ENCODE assay signal across 13 cellular contexts in the genomic region with DNA sequence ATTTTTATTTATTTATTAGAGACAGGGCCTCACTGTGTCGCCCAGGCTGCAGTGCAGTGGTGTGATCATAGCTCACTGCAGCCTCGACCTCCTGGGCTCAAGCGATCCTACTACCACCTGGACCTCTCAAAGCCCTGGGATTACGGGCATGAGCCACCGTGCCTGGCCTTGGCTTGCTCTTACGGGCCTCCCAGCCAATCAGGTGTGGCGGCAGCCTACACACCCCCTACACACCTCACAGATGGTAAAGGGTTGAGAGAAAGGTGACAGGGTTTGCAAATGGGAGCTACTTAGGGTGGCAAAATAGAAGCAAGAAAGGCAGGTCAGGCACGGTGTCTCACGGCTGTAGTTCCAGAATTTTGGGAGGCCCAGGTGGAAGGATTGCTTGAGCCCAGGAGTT. TPM values are rescaled to one million over a fixed set of nuclear protein-coding genes. Genes with fewer than 3 reads are reported as not detected.
A peak's percentile ranks its signal among the peaks of the same experiment; 100 is the strongest.
DNase-seq lines count a peak whose midpoint lies in the region; ATAC-seq and TF ChIP-seq lines count a peak whose summit lies in the region.
"Had no signal": no experiment of that assay in that cellular context is flagged by ENCODE, and none has a peak within 500 bp of the region (broad histone marks: within the 10 kb centered on the region; RNA-seq: fewer than 3 reads in every experiment).

No MANE protein-coding gene starts in this region.

- in situ Hi-C loops in mammary epithelial cell (cut with MboI; ENCODE audit: low sequenced_read_pairs in 2 of 2): no loop called here

- H3K9me3 ChIP-seq in mammary epithelial cell (replicated peaks; ENCODE audit: insufficient read depth, low read length) (no peaks in the 10 kb centered on the region), hepatocyte (ENCODE audit: low read depth) (no peaks in the 10 kb centered on the region), upper lobe of right lung (no peaks in the 10 kb centered on the region), MG63 (no peaks in the 10 kb centered on the region), aorta (ENCODE audit: control insufficient read depth, low read length) (no peaks in the 10 kb centered on the region)

- H3K36me3 ChIP-seq in mammary epithelial cell (ENCODE audit: insufficient read depth, low read length) (no peaks in the 10 kb centered on the region), hepatocyte (replicated peaks; ENCODE audit: insufficient read depth, low read depth) (no peaks in the 10 kb centered on the region), upper lobe of right lung (no peaks in the 10 kb centered on the region), MG63 (no peaks in the 10 kb centered on the region), aorta (ENCODE audit: control insufficient read depth in 1 of 2, insufficient read depth in 2 of 2, low read length in 1 of 2) (no peaks in the 10 kb centered on the region)

- no peak for TF ChIP-seq CTCF in MCF 10A (IDR thresholded peaks at IDR 0.05; ENCODE audit: unreplicated experiment)
- no peak for TF ChIP-seq CTCF in mammary epithelial cell (conservative IDR thresholded peaks at IDR 0.05 in 1 of 2, IDR thresholded peaks at IDR 0.05 in 1 of 2; ENCODE audit: extremely low read depth in 1 of 2, insufficient read depth in 1 of 2, low read depth in 1 of 2, low read length in 2 of 2)
- TF ChIP-seq CTCF in hepatocyte (IDR thresholded peaks at IDR 0.05; ENCODE audit: poor library complexity): no peak
- TF ChIP-seq CTCF in upper lobe of right lung (IDR thresholded peaks at IDR 0.05): no peak

- H3K9me2 ChIP-seq in hepatocyte (replicated peaks; ENCODE audit: insufficient read depth): no peaks in the 10 kb centered on the region

- H2AFZ ChIP-seq in mammary epithelial cell (ENCODE audit: low read depth, low read length) (no peak overlapping the region), hepatocyte (no peak overlapping the region)

- H3K4me1 ChIP-seq in mammary epithelial cell (ENCODE audit: insufficient read depth, low read length) (peaks cover 9% of the 10 kb centered on the region), hepatocyte (ENCODE audit: insufficient read depth) (peaks cover 3% of the 10 kb centered on the region), upper lobe of right lung (peaks cover 12% of the 10 kb centered on the region), aorta (ENCODE audit: control insufficient read depth in 1 of 2, insufficient read depth in 2 of 2, low read length in 2 of 2) (no peaks in the 10 kb centered on the region)

- dilution Hi-C loops in mammary epithelial cell (cut with HindIII; ENCODE audit: low sequenced_read_pairs): no loop called here

- POLR2A ChIA-PET in MCF 10A (lab: Yijun Ruan, JAX): interaction anchor here (0.6 to 2.3 kb wide), 3 partner anchors 55 to 436 kb away, joined by 3 to 10 read pairs (median 4); a partner anchor contains a TSS

- peaks cover 5% of the 10 kb centered on the region for H3K4me1 Mint-ChIP-seq in MCF 10A (ENCODE audit: insufficient read depth, unreplicated experiment)

- no peak for ATAC-seq in upper lobe of right lung
- ATAC-seq in aorta (ENCODE audit: low FRiP score): no peak

- BruUV-seq in MCF 10A (replicated peaks; lab: Mats Ljungman, UMichigan): no TSS peak
- no TSS peak for BruUV-seq in mammary epithelial cell (replicated peaks; lab: Mats Ljungman, UMichigan)

- no peak overlapping the region for H3K27ac Mint-ChIP-seq in MCF 10A (ENCODE audit: low read depth, unreplicated experiment)
- H3K27ac Mint-ChIP-seq: HFFc6, mesothelial cell of epicardium had no signal

- H3K79me2 ChIP-seq in mammary epithelial cell (ENCODE audit: insufficient read depth, low read length) (no peaks in the 10 kb centered on the region), hepatocyte (no peaks in the 10 kb centered on the region)

- H3K27ac ChIP-seq in mammary epithelial cell (ENCODE audit: insufficient read depth, low read depth, low read length): no peak overlapping the region
- no peak overlapping the region for H3K27ac ChIP-seq in hepatocyte
- H3K27ac ChIP-seq in upper lobe of right lung: no peak overlapping the region
- H3K27ac ChIP-seq in aorta (ENCODE audit: low read depth in 1 of 2, low read length in 2 of 2): no peak overlapping the region

- no peak overlapping the region for H3K9ac ChIP-seq in mammary epithelial cell (ENCODE audit: insufficient read depth, low read length)

- intact Hi-C loops in MCF 10A (cut with micrococcal nuclease) (no loop called here), mammary epithelial cell (cut with micrococcal nuclease) (no loop called here), upper lobe of right lung (cut with DNase I) (no loop called here), aorta (cut with DNase I) (no loop called here)

- H3K36me3 Mint-ChIP-seq in MCF 10A (ENCODE audit: insufficient read depth, unreplicated experiment): no peaks in the 10 kb centered on the region
- H3K36me3 Mint-ChIP-seq: mesothelial cell of epicardium had no signal

- H3K9me3 Mint-ChIP-seq in MCF 10A (ENCODE audit: unreplicated experiment): no peaks in the 10 kb centered on the region
- H3K9me3 Mint-ChIP-seq: HFFc6, mesothelial cell of epicardium had no signal

- H3K27me3 Mint-ChIP-seq in MCF 10A (ENCODE audit: insufficient read depth, unreplicated experiment): no peaks in the 10 kb centered on the region

- peak overlapping the region; percentile 79 for H3K4me3 Mint-ChIP-seq in MCF 10A (ENCODE audit: unreplicated experiment)

- H3K4me2 ChIP-seq in mammary epithelial cell (ENCODE audit: insufficient read depth, low read depth, low read length) (no peak overlapping the region), hepatocyte (peak overlapping the region; percentile 85)

- H4K20me1 ChIP-seq in mammary epithelial cell (ENCODE audit: insufficient read depth, low read length) (no peaks in the 10 kb centered on the region), hepatocyte (ENCODE audit: insufficient read depth, poor library complexity, severe bottlenecking) (no peaks in the 10 kb centered on the region)

- CTCF ChIA-PET in MCF 10A (lab: Yijun Ruan, JAX) (interaction anchor here (0.5 to 2.2 kb wide), 4 partner anchors 9 to 235 kb away, joined by 3 to 7 read pairs (median 4); no protein-coding TSS in a partner anchor), mammary epithelial cell (lab: Charles Lee; ENCODE audit: low non-redundant PET) (no interaction called here)

- DNase-seq in MCF 10A (ENCODE audit: unreplicated experiment): no peak
- DNase-seq in mammary epithelial cell: no peak
- peak; percentile 22 for DNase-seq in NCI-H774 (lab: John Stamatoyannopoulos, UW)
- no peak for DNase-seq in hepatocyte (ENCODE audit: low spot score)
- DNase-seq in upper lobe of right lung: no peak
- no peak for DNase-seq in MG63
- DNase-seq in activated CD8-positive, alpha-beta memory T cell treated with anti-CD3 and anti-CD28 coated beads, Interleukin-2, amount 50 U/mL, for 48 hours: no peak
- DNase-seq in aorta: no peak
- DNase-seq: activated CD4-positive, alpha-beta T cell treated with anti-CD3 and anti-CD28 coated beads for 4 hours; activated T-cell treated with anti-CD3 and anti-CD28 coated beads, Interleukin-2, amount 50 U/mL, for 48 hours; foreskin melanocyte; HFFc6 had no signal

- 61% methylated on average over 9 of the region's 9 CpGs for WGBS in mammary epithelial cell (ENCODE audit: low coverage, missing lambda C conversion rate)
- WGBS in hepatocyte (ENCODE audit: low lambda C conversion rate, missing lambda C conversion rate): 63% methylated on average over 9 of the region's 9 CpGs
- WGBS in aorta, 2 donors: 51 to 53% methylated on average over 9 of the region's 9 CpGs

- H3K27me3 ChIP-seq in mammary epithelial cell (ENCODE audit: insufficient read depth, low read length): no peaks in the 10 kb centered on the region
- peaks cover 3% of the 10 kb centered on the region for H3K27me3 ChIP-seq in hepatocyte
- no peaks in the 10 kb centered on the region for H3K27me3 ChIP-seq in upper lobe of right lung
- no peaks in the 10 kb centered on the region for H3K27me3 ChIP-seq in MG63
- H3K27me3 ChIP-seq in aorta (ENCODE audit: control insufficient read depth in 1 of 2, insufficient read depth in 2 of 2, low read length in 1 of 2): no peaks in the 10 kb centered on the region

- no peak overlapping the region for H3K4me3 ChIP-seq in mammary epithelial cell (replicated peaks in 1 of 3; ENCODE audit: insufficient read depth in 1 of 3, low read depth in 2 of 3, low read length in 3 of 3)
- no peak overlapping the region for H3K4me3 ChIP-seq in hepatocyte
- peak overlapping the region; percentile 73 for H3K4me3 ChIP-seq in upper lobe of right lung
- H3K4me3 ChIP-seq in MG63: no peak overlapping the region; the same call in 1 of the 2 replicates
- H3K4me3 ChIP-seq in aorta (ENCODE audit: low read length in 2 of 2): no peak overlapping the region

RNA-seq across cellular contexts. Expression of a gene that starts 1.0 kb away (rescaled TPM):
- total RNA-seq in MCF 10A (2022): not detected in 2 replicates
- not detected for total RNA-seq in mammary epithelial cell
- not detected for polyA plus RNA-seq in mammary epithelial cell
- polyA minus RNA-seq in mammary epithelial cell: not detected
- total RNA-seq in hepatocyte: not detected in 2 replicates
- polyA plus RNA-seq in hepatocyte: 0.11 and 0.80 TPM in 2 replicates
- 0.23 TPM for total RNA-seq in upper lobe of right lung
- total RNA-seq in MG63 (2014; rRNA removed; shearing (Covaris generic); ENCODE audit: low replicate concordance): not detected in 2 replicates
- under 1 TPM in 1 of 2 donors, not detected in 1; 0.19 TPM for total RNA-seq in aorta
- polyA plus RNA-seq in aorta: not detected
- total RNA-seq: HFFc6, mesothelial cell of epicardium had no signal

RNA-seq across cellular contexts. Expression of a gene that starts 14.5 kb away (rescaled TPM):
- total RNA-seq in MCF 10A (2022): 36.0 TPM in 2 replicates
- total RNA-seq in mammary epithelial cell: 10 to 100 TPM; 32.0 to 34.9 TPM
- polyA plus RNA-seq in mammary epithelial cell: 14.2 TPM
- polyA minus RNA-seq in mammary epithelial cell: 29.0 TPM
- 6.9 and 12.8 TPM in 2 replicates for total RNA-seq in hepatocyte
- polyA plus RNA-seq in hepatocyte: 9.3 and 10.7 TPM in 2 replicates
- total RNA-seq in upper lobe of right lung: 36.6 TPM
- total RNA-seq in MG63 (2014; rRNA removed; shearing (Covaris generic); ENCODE audit: low replicate concordance): 2.3 and 6.0 TPM in 2 replicates
- 10 to 100 TPM; 33.6 to 37.9 TPM for total RNA-seq in aorta
- 10 to 100 TPM in 1 of 2 donors, 1 to 10 TPM in 1; 6.4 to 43.3 TPM for polyA plus RNA-seq in aorta

RNA-seq across cellular contexts. Expression of a gene that starts 37.0 kb away (rescaled TPM):
- total RNA-seq in MCF 10A (2022): not detected in 2 replicates
- total RNA-seq in mammary epithelial cell: under 1 TPM in 1 of 2 donors, not detected in 1; 0.59 TPM
- 0.83 TPM for polyA plus RNA-seq in mammary epithelial cell
- polyA minus RNA-seq in mammary epithelial cell: not detected
- total RNA-seq in hepatocyte: 3.6 and 7.8 TPM in 2 replicates
- 19.6 and 27.5 TPM in 2 replicates for polyA plus RNA-seq in hepatocyte
- not detected for total RNA-seq in upper lobe of right lung
- not detected in 2 replicates for total RNA-seq in MG63 (2014; rRNA removed; shearing (Covaris generic); ENCODE audit: low replicate concordance)
- not detected for total RNA-seq in aorta
- 1 to 10 TPM in 1 of 2 donors, under 1 TPM in 1; 0.54 to 1.5 TPM for polyA plus RNA-seq in aorta

RNA-seq across cellular contexts. Expression of a gene that starts 38.9 kb away (rescaled TPM):
- 3.6 and 4.2 TPM in 2 replicates for total RNA-seq in MCF 10A (2022)
- 1 to 10 TPM in 1 of 2 donors, not detected in 1; 1.4 TPM for total RNA-seq in mammary epithelial cell
- 1.9 TPM for polyA plus RNA-seq in mammary epithelial cell
- not detected for polyA minus RNA-seq in mammary epithelial cell
- 3.6 and 5.6 TPM in 2 replicates for total RNA-seq in hepatocyte
- 4.5 and 4.6 TPM in 2 replicates for polyA plus RNA-seq in hepatocyte
- 16.9 TPM for total RNA-seq in upper lobe of right lung
- total RNA-seq in MG63 (2014; rRNA removed; shearing (Covaris generic); ENCODE audit: low replicate concordance): 0.27 and 2.4 TPM in 2 replicates
- total RNA-seq in aorta: 10 to 100 TPM in 1 of 2 donors, 1 to 10 TPM in 1; 8.1 to 14.9 TPM
- polyA plus RNA-seq in aorta: 10 to 100 TPM in 1 of 2 donors, 1 to 10 TPM in 1; 5.1 to 10.9 TPM

RNA-seq across cellular contexts. Expression of a gene that starts 41.9 kb away (rescaled TPM):
- total RNA-seq in MCF 10A (2022): 32.0 and 37.5 TPM in 2 replicates
- 10 to 100 TPM in 1 of 2 donors, 1 to 10 TPM in 1; 4.8 to 23.9 TPM for total RNA-seq in mammary epithelial cell
- polyA plus RNA-seq in mammary epithelial cell: 9.9 TPM
- 9.6 TPM for polyA minus RNA-seq in mammary epithelial cell
- total RNA-seq in hepatocyte: 11.4 and 27.4 TPM in 2 replicates
- polyA plus RNA-seq in hepatocyte: 60.7 and 76.0 TPM in 2 replicates
- total RNA-seq in upper lobe of right lung: 26.3 TPM
- 16.3 and 19.8 TPM in 2 replicates for total RNA-seq in MG63 (2014; rRNA removed; shearing (Covaris generic); ENCODE audit: low replicate concordance)
- total RNA-seq in aorta: 10 to 100 TPM; 14.8 to 22.0 TPM
- polyA plus RNA-seq in aorta: 10 to 100 TPM; 24.7 to 70.4 TPM
